ENCODE assay signal across 34 cellular contexts in genomic region chr2:5230879-5231278, GRCh38.
"Had no signal": no experiment of that assay in that cellular context is flagged by ENCODE, and none has a peak within 500 bp of the region (broad histone marks: within the 10 kb centered on the region; RNA-seq: fewer than 3 reads in every experiment).

No MANE protein-coding gene starts in this region.

- ATAC-seq: activated CD8-positive, alpha-beta T cell treated with anti-CD3 and anti-CD28 coated beads for 36 hours; activated naive CD4-positive, alpha-beta T cell treated with anti-CD3 and anti-CD28 coated beads, Interleukin-2, amount 50 U/mL, for 72 hours; activated T-cell treated with anti-CD3 and anti-CD28 coated beads, Interleukin-2, amount 50 U/mL, for 4 hours; activated T-cell treated with anti-CD3 and anti-CD28 coated beads, Interleukin-2, amount 50 U/mL, for 72 hours; activated T-helper 17 cell treated with anti-CD3 and anti-CD28 coated beads, Interleukin-2, amount 50 U/mL, for 72 hours had no signal

- FAIRE-seq: bronchial epithelial cell, TTC549 had no signal

- H3K4me3 ChIP-seq: adrenal gland, ascending aorta, cardiac muscle cell had no signal

- H3K27ac ChIP-seq: adrenal gland, ascending aorta, cardiac muscle cell, VCaP had no signal

- H3K9me3 ChIP-seq: adrenal gland, ascending aorta had no signal

- H3K36me3 ChIP-seq: adrenal gland, ascending aorta, cardiac muscle cell had no signal

- H3K27me3 ChIP-seq: adrenal gland, ascending aorta, cardiac muscle cell had no signal

- DNase-seq: activated B cell treated with CpG ODN at 0.5 μM for 24 hours; activated CD4-positive, alpha-beta memory T cell treated with anti-CD3 and anti-CD28 coated beads for 36 hours; activated CD4-positive, alpha-beta T cell treated with anti-CD3 and anti-CD28 coated beads for 4 hours; activated CD4-positive, alpha-beta T cell treated with anti-CD3 and anti-CD28 coated beads, Interleukin-2, amount 10 ng/mL, durations not matched to agents 24 days and 14 days; activated CD4-positive, alpha-beta T cell treated with anti-CD3 and anti-CD28 coated beads, Interleukin-2, amount 50 U/mL, for 1 hour; activated CD4-positive, alpha-beta T cell treated with anti-CD3 and anti-CD28 coated beads, Interleukin-2, amount 50 U/mL, for 4 hours; activated CD4-positive, CD25-positive, alpha-beta regulatory T cell treated with anti-CD3 and anti-CD28 coated beads, Interleukin-2, amount 50 U/mL, for 72 hours; activated CD8-positive, alpha-beta memory T cell treated with anti-CD3 and anti-CD28 coated beads, Interleukin-2, amount 50 U/mL, for 4 hours; activated CD8-positive, alpha-beta T cell treated with anti-CD3 and anti-CD28 coated beads for 36 hours; activated effector memory CD4-positive, alpha-beta T cell treated with anti-CD3 and anti-CD28 coated beads, Interleukin-2, amount 50 U/mL, for 16 hours; activated gamma-delta T cell treated with Interleukin-2 at 50 U/mL for 16 hours; activated naive CD4-positive, alpha-beta T cell; activated naive CD4-positive, alpha-beta T cell treated with anti-CD3 and anti-CD28 coated beads for 36 hours; activated naive CD4-positive, alpha-beta T cell treated with anti-CD3 and anti-CD28 coated beads, Interleukin-2, amount 50 U/mL, for 16 hours; activated naive CD8-positive, alpha-beta T cell treated with anti-CD3 and anti-CD28 coated beads for 36 hours; activated T-cell treated with anti-CD3 and anti-CD28 coated beads for 4 hours; activated T-cell treated with anti-CD3 and anti-CD28 coated beads, Interleukin-2, amount 50 U/mL, for 1 hour; activated T-cell treated with anti-CD3 and anti-CD28 coated beads, Interleukin-2, amount 50 U/mL, for 4 hours; activated T-cell treated with anti-CD3 and anti-CD28 coated beads, Interleukin-2, amount 50 U/mL, for 72 hours; adrenal gland; amygdala; anterior cingulate cortex; caudate nucleus; cerebellar nuclear complex; T-helper 1 cell; T-helper 2 cell; T-helper 9 cell had no signal

- H3K4me1 ChIP-seq: adrenal gland, ascending aorta had no signal
